Comparison of ENCODE assay signal across 26 cellular contexts in genomic region chr3:133606342-133606741, GRCh38.
"Had no signal": no experiment of that assay in that cellular context is flagged by ENCODE, and none has a peak within 500 bp of the region (broad histone marks: within the 10 kb centered on the region; RNA-seq: fewer than 3 reads in every experiment).

No MANE protein-coding gene starts in this region.

- H3K4me3 ChIP-seq: colonic mucosa, esophagus squamous epithelium, gastrocnemius medialis, heart right ventricle, left ventricle myocardium inferior, lower lobe of right lung had no signal

- H3K36me3 ChIP-seq: colonic mucosa had no signal

- DNase-seq: colonic mucosa; cortex of kidney; effector CD8-positive, alpha-beta T cell; effector memory CD8-positive, alpha-beta T cell; endodermal cell; erythroblast; esophagus squamous epithelium; foreskin fibroblast; foreskin melanocyte; gastrocnemius medialis; glutamatergic neuron; head of caudate nucleus; heart right ventricle; hippocampal formation; left cardiac atrium; left ventricle myocardium inferior; lower lobe of right lung; mesendoderm; midbrain had no signal

- H3K4me1 Mint-ChIP-seq: endodermal cell, memory B cell had no signal

- H3K4me1 ChIP-seq: colonic mucosa, esophagus squamous epithelium, gastrocnemius medialis, heart right ventricle, left ventricle myocardium inferior, lower lobe of right lung had no signal

- H3K27me3 ChIP-seq: colonic mucosa, esophagus squamous epithelium, gastrocnemius medialis, heart right ventricle had no signal

- H3K27ac Mint-ChIP-seq: dendritic cell treated with granulocyte-macrophage colony-stimulating factor and Interleukin-4, amounts not matched to agents 40 ng/mL and 50 ng/mL, for 4 days; endodermal cell; memory B cell had no signal

- FAIRE-seq: endometrium, islet of Langerhans, keratinocyte had no signal

- H3K27me3 Mint-ChIP-seq: dendritic cell treated with granulocyte-macrophage colony-stimulating factor and Interleukin-4, amounts not matched to agents 40 ng/mL and 50 ng/mL, for 4 days; effector memory CD8-positive, alpha-beta T cell; memory B cell had no signal

- H3K4me3 Mint-ChIP-seq: dendritic cell treated with granulocyte-macrophage colony-stimulating factor and Interleukin-4, amounts not matched to agents 40 ng/mL and 50 ng/mL, for 4 days; effector memory CD8-positive, alpha-beta T cell; endodermal cell; memory B cell had no signal

- ATAC-seq: effector memory CD8-positive, alpha-beta T cell; esophagus mucosa; gastrocnemius medialis; heart right ventricle; left cardiac atrium; lower lobe of right lung had no signal

- H3K27ac ChIP-seq: colonic mucosa, epithelial cell of prostate, esophagus squamous epithelium, gastrocnemius medialis, heart right ventricle, left ventricle myocardium inferior, lower lobe of right lung had no signal

- H3K9me3 ChIP-seq: colonic mucosa, esophagus squamous epithelium, gastrocnemius medialis, heart right ventricle, left ventricle myocardium inferior, lower lobe of right lung had no signal

- H3K9me3 Mint-ChIP-seq: dendritic cell treated with granulocyte-macrophage colony-stimulating factor and Interleukin-4, amounts not matched to agents 40 ng/mL and 50 ng/mL, for 4 days; effector memory CD8-positive, alpha-beta T cell; endodermal cell; memory B cell had no signal
